14 cellular contexts compared by ENCODE assay signal in genomic region chr16:46814790-46815189, GRCh38.
"Had no signal": no experiment of that assay in that cellular context is flagged by ENCODE, and none has a peak within 500 bp of the region (broad histone marks: within the 10 kb centered on the region; RNA-seq: fewer than 3 reads in every experiment).

No MANE protein-coding gene starts in this region.

- FAIRE-seq: kidney had no signal

- H3K4me1 ChIP-seq: parathyroid adenoma had no signal

- H3K27me3 ChIP-seq: adrenal gland, cardiac muscle cell, colonic mucosa, esophagus muscularis mucosa, neutrophil had no signal

- H3K9ac ChIP-seq: parathyroid adenoma had no signal

- DNase-seq: activated CD4-positive, alpha-beta memory T cell treated with anti-CD3 and anti-CD28 coated beads for 36 hours; activated naive CD4-positive, alpha-beta T cell treated with anti-CD3 and anti-CD28 coated beads for 36 hours; adrenal gland; colonic mucosa; kidney; left ventricle myocardium inferior; naive B cell; stimulated activated CD4-positive, alpha-beta T cell treated with anti-CD3 and anti-CD28 coated beads, Interleukin-1b, Interleukin-23, amount 100 ng/mL, for 48 hours; T-helper 9 cell had no signal

- H3K4me3 ChIP-seq: adrenal gland, cardiac muscle cell, colonic mucosa, esophagus muscularis mucosa, left ventricle myocardium inferior had no signal

- H3K27ac ChIP-seq: adrenal gland, cardiac muscle cell, colonic mucosa, esophagus muscularis mucosa, left ventricle myocardium inferior, neutrophil had no signal

- ATAC-seq: activated CD4-positive, CD25-positive, alpha-beta regulatory T cell treated with anti-CD3 and anti-CD28 coated beads, Interleukin-2, amount 50 U/mL, for 24 hours had no signal

- H3K27ac Mint-ChIP-seq: activated CD4-positive, alpha-beta memory T cell treated with anti-CD3 and anti-CD28 coated beads for 36 hours; activated naive CD4-positive, alpha-beta T cell treated with anti-CD3 and anti-CD28 coated beads for 36 hours had no signal

- H3K36me3 ChIP-seq: adrenal gland, cardiac muscle cell, colonic mucosa, esophagus muscularis mucosa, left ventricle myocardium inferior, neutrophil had no signal

- H2AFZ ChIP-seq: parathyroid adenoma had no signal

- H3K9me3 ChIP-seq: adrenal gland, colonic mucosa, esophagus muscularis mucosa, neutrophil had no signal

- H3K27me3 Mint-ChIP-seq: activated CD4-positive, alpha-beta memory T cell treated with anti-CD3 and anti-CD28 coated beads for 36 hours; naive B cell had no signal

- H3K4me3 Mint-ChIP-seq: activated CD4-positive, alpha-beta memory T cell treated with anti-CD3 and anti-CD28 coated beads for 36 hours; activated naive CD4-positive, alpha-beta T cell treated with anti-CD3 and anti-CD28 coated beads for 36 hours had no signal
